In the genomic region with DNA sequence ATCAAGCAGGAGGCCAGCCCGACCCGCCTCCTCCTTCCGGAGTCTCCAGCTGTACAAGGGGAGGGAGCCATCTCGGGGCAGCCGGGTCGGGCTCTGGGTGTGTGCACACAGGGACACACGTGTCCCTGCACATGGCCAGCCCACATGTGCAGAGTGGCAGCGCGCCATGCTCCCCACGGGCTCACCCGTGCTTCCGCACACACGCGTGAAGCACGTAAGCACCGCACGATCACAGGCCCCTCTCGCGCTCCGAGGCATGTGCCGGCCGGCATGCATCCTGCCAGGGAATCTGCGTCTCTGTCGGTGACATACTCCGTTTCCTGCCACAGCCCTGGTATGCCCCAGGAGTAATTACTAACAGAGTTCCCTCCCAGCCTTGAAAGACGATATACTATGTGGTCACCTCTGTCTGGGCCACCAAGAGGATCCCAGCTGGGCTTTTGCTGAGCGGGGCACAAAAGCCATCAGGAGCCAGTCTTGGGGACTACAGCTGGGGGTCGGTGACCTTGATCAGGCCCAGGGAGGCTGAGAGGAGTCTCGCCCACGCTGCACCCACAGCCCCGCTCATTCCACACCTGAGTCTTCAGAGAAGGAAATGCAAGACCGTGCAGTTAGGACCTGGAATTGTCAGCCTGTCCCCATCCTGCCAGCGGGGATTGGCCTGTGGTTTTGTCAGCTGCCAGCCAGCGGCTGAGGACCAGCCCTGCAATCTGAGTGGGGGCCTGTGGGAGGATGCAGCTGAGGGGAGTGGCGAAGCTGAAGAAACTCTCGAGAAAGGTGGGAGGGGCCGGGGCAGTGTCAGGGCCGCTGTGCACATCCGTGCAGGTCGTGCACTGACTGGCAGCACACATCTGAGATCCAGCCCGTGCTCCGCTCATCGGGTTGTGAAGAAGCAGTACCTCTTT, we compare ENCODE assay signal across 1 cellular context.
TF ChIP-seq lines count a peak whose summit lies in the region.

No MANE protein-coding gene starts in this region.

TF ChIP-seq in K562, 482 proteins besides CTCF, POLR2A, EP300 and RAD21:
- TF ChIP-seq VEZF1 (CRISPR knock-in tag; IDR thresholded peaks at IDR 0.05), result peak; percentile 18; the same call in 1 of the 2 replicates
- no peak for TF ChIP-seq ZNF282 (CRISPR knock-in tag; IDR thresholded peaks at IDR 0.05)
- TF ChIP-seq MIER1 (IDR thresholded peaks at IDR 0.05; ENCODE audit: low read depth), result no peak
- no peak for TF ChIP-seq HDAC3 (IDR thresholded peaks at IDR 0.05; ENCODE audit: borderline replicate concordance, partially characterized antibody)
- TF ChIP-seq HMGN3 (IDR thresholded peaks at IDR 0.05; ENCODE audit: borderline replicate concordance, extremely low read depth, insufficient read length, low read depth, low read length), result no peak
- TF ChIP-seq, protein P1, sequence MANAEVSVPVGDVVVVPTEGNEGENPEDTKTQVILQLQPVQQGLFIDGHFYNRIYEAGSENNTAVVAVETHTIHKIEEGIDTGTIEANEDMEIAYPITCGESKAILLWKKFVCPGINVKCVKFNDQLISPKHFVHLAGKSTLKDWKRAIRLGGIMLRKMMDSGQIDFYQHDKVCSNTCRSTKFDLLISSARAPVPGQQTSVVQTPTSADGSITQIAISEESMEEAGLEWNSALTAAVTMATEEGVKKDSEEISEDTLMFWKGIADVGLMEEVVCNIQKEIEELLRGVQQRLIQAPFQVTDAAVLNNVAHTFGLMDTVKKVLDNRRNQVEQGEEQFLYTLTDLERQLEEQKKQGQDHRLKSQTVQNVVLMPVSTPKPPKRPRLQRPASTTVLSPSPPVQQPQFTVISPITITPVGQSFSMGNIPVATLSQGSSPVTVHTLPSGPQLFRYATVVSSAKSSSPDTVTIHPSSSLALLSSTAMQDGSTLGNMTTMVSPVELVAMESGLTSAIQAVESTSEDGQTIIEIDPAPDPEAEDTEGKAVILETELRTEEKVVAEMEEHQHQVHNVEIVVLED (CRISPR knock-in tag; IDR thresholded peaks at IDR 0.05), result no peak
- no peak for TF ChIP-seq RCOR1 (IDR thresholded peaks at IDR 0.05; ENCODE audit: borderline replicate concordance in 1 of 2, low read depth in 2 of 2, low read length in 2 of 2)
- peak; percentile 63; the same call in 1 of the 2 replicates for TF ChIP-seq ZNF766 (CRISPR knock-in tag; conservative IDR thresholded peaks at IDR 0.05)
- no peak for TF ChIP-seq TEAD4 (IDR thresholded peaks at IDR 0.05; ENCODE audit: low read length)
- TF ChIP-seq TEAD4 (CRISPR knock-in tag; IDR thresholded peaks at IDR 0.05; ENCODE audit: borderline replicate concordance), result no peak
- no peak for TF ChIP-seq ZC3H4 (CRISPR knock-in tag; IDR thresholded peaks at IDR 0.05; ENCODE audit: borderline replicate concordance)
- TF ChIP-seq TFAP4 (CRISPR knock-in tag; IDR thresholded peaks at IDR 0.05; ENCODE audit: borderline replicate concordance), result peak; percentile 58; the same call in 1 of the 2 replicates
- no peak for TF ChIP-seq REST (CRISPR knock-in tag; IDR thresholded peaks at IDR 0.05; ENCODE audit: low read depth)
